Comparison of ENCODE assay signal across 24 cellular contexts in genomic region chr5:175640108-175640507, GRCh38. TPM values are rescaled to one million over a fixed set of nuclear protein-coding genes. Genes with fewer than 3 reads are reported as not detected.
DNase-seq lines count a peak whose midpoint lies in the region; ATAC-seq lines count a peak whose summit lies in the region.
"Had no signal": no experiment of that assay in that cellular context is flagged by ENCODE, and none has a peak within 500 bp of the region (broad histone marks: within the 10 kb centered on the region; RNA-seq: fewer than 3 reads in every experiment).

No MANE protein-coding gene starts in this region.

- ATAC-seq in activated naive CD8-positive, alpha-beta T cell treated with anti-CD3 and anti-CD28 coated beads, Interleukin-2, amount 50 U/mL, for 24 hours = no peak
- ATAC-seq in T-cell (replicated peaks in 1 of 4) = peak; percentile 68 to 93 (median 86)
- peak; percentile 38 for ATAC-seq in naive thymus-derived CD4-positive, alpha-beta T cell
- ATAC-seq: gastroesophageal sphincter, psoas muscle, sciatic nerve had no signal

- CTCF ChIA-PET in T-cell (lab: Charles Lee) = no interaction called here
- CTCF ChIA-PET in naive thymus-derived CD4-positive, alpha-beta T cell (lab: Charles Lee) = no interaction called here

- H3K9me3 Mint-ChIP-seq in activated naive CD8-positive, alpha-beta T cell (ENCODE audit: low read depth) = no peaks in the 10 kb centered on the region
- H3K9me3 Mint-ChIP-seq in activated naive CD8-positive, alpha-beta T cell treated with anti-CD3 and anti-CD28 coated beads, Interleukin-2, amount 50 U/mL, for 24 hours = no peaks in the 10 kb centered on the region
- H3K9me3 Mint-ChIP-seq in T-cell = no peaks in the 10 kb centered on the region
- H3K9me3 Mint-ChIP-seq in naive thymus-derived CD4-positive, alpha-beta T cell = peaks cover 0 to 2% (median 0%) of the 10 kb centered on the region in 11 donors

- no peaks in the 10 kb centered on the region for H3K9me3 ChIP-seq in naive thymus-derived CD4-positive, alpha-beta T cell (ENCODE audit: control insufficient read depth in 2 of 3, low read length in 3 of 3)
- H3K9me3 ChIP-seq: ascending aorta, lower lobe of right lung, psoas muscle, transverse colon had no signal

- peaks cover 0 to 28% of the 10 kb centered on the region in 2 donors for H3K4me1 ChIP-seq in naive thymus-derived CD4-positive, alpha-beta T cell (ENCODE audit: control insufficient read depth in 2 of 2, insufficient read depth in 2 of 2, low read length in 2 of 2)
- H3K4me1 ChIP-seq: ascending aorta, gastroesophageal sphincter, lower lobe of right lung, psoas muscle, transverse colon had no signal

- POLR2A ChIA-PET in T-cell (lab: Charles Lee) = no interaction called here
- POLR2A ChIA-PET in naive thymus-derived CD4-positive, alpha-beta T cell (lab: Charles Lee) = no interaction called here

- peaks cover 3% of the 10 kb centered on the region for H3K36me3 Mint-ChIP-seq in activated naive CD8-positive, alpha-beta T cell
- no peaks in the 10 kb centered on the region for H3K36me3 Mint-ChIP-seq in activated naive CD8-positive, alpha-beta T cell treated with anti-CD3 and anti-CD28 coated beads, Interleukin-2, amount 50 U/mL, for 24 hours (ENCODE audit: low read depth)
- H3K36me3 Mint-ChIP-seq in T-cell = no peaks in the 10 kb centered on the region
- H3K36me3 Mint-ChIP-seq in naive thymus-derived CD4-positive, alpha-beta T cell = peaks cover 0 to 6% (median 0%) of the 10 kb centered on the region in 5 donors
- H3K36me3 Mint-ChIP-seq: naive B cell had no signal

- no peaks in the 10 kb centered on the region for H3K27me3 ChIP-seq in naive thymus-derived CD4-positive, alpha-beta T cell (ENCODE audit: control insufficient read depth in 2 of 2, insufficient read depth in 2 of 2, low read length in 2 of 2)
- H3K27me3 ChIP-seq: ascending aorta, cardiac muscle cell, hepatocyte, transverse colon had no signal

- no peaks in the 10 kb centered on the region for H3K36me3 ChIP-seq in naive thymus-derived CD4-positive, alpha-beta T cell (ENCODE audit: control insufficient read depth in 2 of 3, insufficient read depth in 3 of 3, low read length in 3 of 3)
- H3K36me3 ChIP-seq: ascending aorta, cardiac muscle cell, gastroesophageal sphincter, lower lobe of right lung, transverse colon had no signal

- no peaks in the 10 kb centered on the region for H3K27me3 Mint-ChIP-seq in activated naive CD8-positive, alpha-beta T cell
- no peaks in the 10 kb centered on the region for H3K27me3 Mint-ChIP-seq in activated naive CD8-positive, alpha-beta T cell treated with anti-CD3 and anti-CD28 coated beads, Interleukin-2, amount 50 U/mL, for 24 hours
- no peaks in the 10 kb centered on the region for H3K27me3 Mint-ChIP-seq in T-cell
- H3K27me3 Mint-ChIP-seq in naive thymus-derived CD4-positive, alpha-beta T cell = peaks cover 0 to 11% (median 0%) of the 10 kb centered on the region in 5 donors
- H3K27me3 Mint-ChIP-seq: activated B cell treated with CpG ODN at 0.5 μM for 24 hours had no signal

- H3K27ac ChIP-seq in naive thymus-derived CD4-positive, alpha-beta T cell (ENCODE audit: low read depth, low read length) = peak overlapping the region; percentile 10
- H3K27ac ChIP-seq: ascending aorta, cardiac muscle cell, gastroesophageal sphincter, hepatocyte, lower lobe of right lung, psoas muscle, transverse colon had no signal

- H3K27ac Mint-ChIP-seq in activated naive CD8-positive, alpha-beta T cell = peak overlapping the region; percentile 72
- H3K27ac Mint-ChIP-seq in activated naive CD8-positive, alpha-beta T cell treated with anti-CD3 and anti-CD28 coated beads, Interleukin-2, amount 50 U/mL, for 24 hours = no peak overlapping the region
- peak overlapping the region; percentile 74 to 88 for H3K27ac Mint-ChIP-seq in T-cell
- H3K27ac Mint-ChIP-seq in naive thymus-derived CD4-positive, alpha-beta T cell = peak overlapping the region; percentile 51 to 92 (median 89)
- H3K27ac Mint-ChIP-seq: activated B cell treated with CpG ODN at 0.5 μM for 24 hours had no signal

- H3K4me1 Mint-ChIP-seq in activated naive CD8-positive, alpha-beta T cell (ENCODE audit: low read depth) = peaks cover 47% of the 10 kb centered on the region
- peaks cover 36% of the 10 kb centered on the region for H3K4me1 Mint-ChIP-seq in activated naive CD8-positive, alpha-beta T cell treated with anti-CD3 and anti-CD28 coated beads, Interleukin-2, amount 50 U/mL, for 24 hours
- H3K4me1 Mint-ChIP-seq in T-cell = peaks cover 29 to 35% (median 30%) of the 10 kb centered on the region in 3 donors
- peaks cover 17 to 55% (median 46%) of the 10 kb centered on the region in 7 donors for H3K4me1 Mint-ChIP-seq in naive thymus-derived CD4-positive, alpha-beta T cell
- H3K4me1 Mint-ChIP-seq: activated B cell treated with CpG ODN at 0.5 μM for 24 hours, naive B cell had no signal

- intact Hi-C loops in naive thymus-derived CD4-positive, alpha-beta T cell (cut with micrococcal nuclease) = loop anchor here in 1 of 2 donors (2.0 kb wide), 1 partner anchor 19 kb away; the partner anchor contains the start of gene HRH2

- peak overlapping the region; percentile 69 for H3K4me3 Mint-ChIP-seq in activated naive CD8-positive, alpha-beta T cell
- H3K4me3 Mint-ChIP-seq in activated naive CD8-positive, alpha-beta T cell treated with anti-CD3 and anti-CD28 coated beads, Interleukin-2, amount 50 U/mL, for 24 hours = no peak overlapping the region
- peak overlapping the region in 2 of 3 donors; percentile 7 to 63 for H3K4me3 Mint-ChIP-seq in T-cell
- H3K4me3 Mint-ChIP-seq in naive thymus-derived CD4-positive, alpha-beta T cell = peak overlapping the region; percentile 36 to 93 (median 77)
- H3K4me3 Mint-ChIP-seq: activated B cell treated with CpG ODN at 0.5 μM for 24 hours, naive B cell had no signal

- no peak for DNase-seq in activated naive CD8-positive, alpha-beta T cell treated with anti-CD3 and anti-CD28 coated beads, Interleukin-2, amount 50 U/mL, for 24 hours
- peak in 2 of 34 experiments; percentile 9 to 13 for DNase-seq in T-cell
- peak in 5 of 9 donors; percentile 23 to 42 (median 32) for DNase-seq in naive thymus-derived CD4-positive, alpha-beta T cell
- DNase-seq in Ammon's horn (ENCODE audit: low spot score) = no peak
- no peak for DNase-seq in DMS 273 treated with DMSO at 0.1 percent for 48 hours (lab: John Stamatoyannopoulos, UW)
- no peak for DNase-seq in kidney tubule cell (ENCODE audit: low spot score)
- DNase-seq: activated B cell treated with CpG ODN at 0.5 μM for 24 hours, C1 segment of cervical spinal cord, kidney glomerular epithelial cell, lower lobe of right lung, midbrain, naive B cell, NCI-H146, NCI-H446, psoas muscle, transverse colon had no signal

- peak overlapping the region; percentile 8 for H3K4me3 ChIP-seq in naive thymus-derived CD4-positive, alpha-beta T cell (ENCODE audit: low read length)
- H3K4me3 ChIP-seq: ascending aorta, cardiac muscle cell, gastroesophageal sphincter, hepatocyte, lower lobe of right lung, psoas muscle, transverse colon had no signal

RNA-seq across cellular contexts. Expression of gene HRH2, which starts 17.8 kb away (rescaled TPM):
- 10 to 100 TPM in 1 of 5 donors, 1 to 10 TPM in 4; 2.9 to 14.4 (median 5.5) TPM for total RNA-seq in T-cell
- total RNA-seq in naive thymus-derived CD4-positive, alpha-beta T cell = 10 to 100 TPM in 3 of 5 experiments, 1 to 10 TPM in 2; 5.6 to 26.3 (median 12.9) TPM
- 1 to 10 TPM; 5.0 to 8.0 TPM for polyA plus RNA-seq in naive thymus-derived CD4-positive, alpha-beta T cell
- total RNA-seq: activated B cell treated with CpG ODN at 0.5 μM for 24 hours, OCI-LY7 had no signal
- polyA plus RNA-seq: AG04450 had no signal

Comparison
In these comparisons a context has a peak if more than half of its experiments do, and no peak if none do; other contexts are left out.
1. DNase-seq: peak in naive thymus-derived CD4-positive, alpha-beta T cell (5 of 9); none in activated naive CD8-positive, alpha-beta T cell treated with anti-CD3 and anti-CD28 coated beads, Interleukin-2, amount 50 U/mL, for 24 hours (single experiment), Ammon's horn (single experiment), DMS 273 treated with DMSO at 0.1 percent for 48 hours (single experiment) and kidney tubule cell (single experiment).